23 cellular contexts compared by ENCODE assay signal in the genomic region with DNA sequence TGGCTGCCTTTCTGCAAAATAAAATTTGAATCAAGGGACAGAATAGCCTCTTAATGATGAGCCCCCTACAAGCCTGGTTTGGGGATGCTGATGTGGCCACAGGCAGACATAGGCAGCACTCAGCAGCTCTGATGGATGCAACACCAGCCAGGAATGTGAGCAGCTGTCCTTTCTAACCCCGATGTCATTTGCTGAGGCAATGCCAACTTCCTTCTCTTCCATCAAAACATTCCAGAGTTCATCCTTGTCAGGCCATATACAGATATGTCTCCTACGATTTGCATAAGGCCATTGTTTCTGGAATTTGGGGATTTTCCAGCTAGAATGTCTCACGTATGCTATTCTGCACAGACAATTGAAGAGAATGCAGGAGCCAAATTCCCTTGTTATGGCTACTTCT. TPM values are rescaled to one million over a fixed set of nuclear protein-coding genes. Genes with fewer than 3 reads are reported as not detected.
A peak's percentile ranks its signal among the peaks of the same experiment; 100 is the strongest.
DNase-seq lines count a peak whose midpoint lies in the region; ATAC-seq, FAIRE-seq and TF ChIP-seq lines count a peak whose summit lies in the region.
"Had no signal": no experiment of that assay in that cellular context is flagged by ENCODE, and none has a peak within 500 bp of the region (broad histone marks: within the 10 kb centered on the region; RNA-seq: fewer than 3 reads in every experiment).

No MANE protein-coding gene starts in this region.

- peaks cover 4% of the 10 kb centered on the region for H3K27me3 Mint-ChIP-seq in astrocyte (ENCODE audit: low read depth, unreplicated experiment)
- H3K27me3 Mint-ChIP-seq: activated CD4-positive, alpha-beta memory T cell treated with anti-CD3 and anti-CD28 coated beads, Interleukin-2, amount 10 ng/mL, durations not matched to agents 7 days and 5 days; effector memory CD8-positive, alpha-beta T cell had no signal

- DNase-seq in H7 (peak; percentile 15), astrocyte (ENCODE audit: low read depth) (peak; percentile 54), foreskin keratinocyte (peak; percentile 82 to 86), left colon (no peak), RWPE1 (ENCODE audit: low spot score) (no peak)
- no peak for DNase-seq in stimulated activated CD4-positive, alpha-beta T cell treated with anti-CD3 and anti-CD28 coated beads, Interleukin-12 subunit alpha, Interleukin-12 subunit beta, amount 100 ng/mL, for 4 hours
- no peak for DNase-seq in activated effector memory CD4-positive, alpha-beta T cell treated with anti-CD3 and anti-CD28 coated beads, Interleukin-2, amount 50 U/mL, for 16 hours
- DNase-seq: activated CD4-positive, alpha-beta memory T cell treated with anti-CD3 and anti-CD28 coated beads, Interleukin-2, amount 10 ng/mL, durations not matched to agents 7 days and 5 days; activated T-cell treated with anti-CD3 and anti-CD28 coated beads, Interleukin-2, amount 50 U/mL, for 72 hours; central memory CD4-positive, alpha-beta T cell; effector memory CD8-positive, alpha-beta T cell; H9; NCI-H1436; NCI-H2227 treated with DMSO at 0.1 percent for 48 hours; stimulated activated CD4-positive, alpha-beta T cell treated with anti-CD3 and anti-CD28 coated beads, Interleukin-15, amount 100 ng/mL, for 24 hours; stimulated activated naive B cell treated with anti-CD40 and anti-IgM and Interleukin-4, amounts not matched to agents 10 μg/mL and 1 μg/mL and 100 μg/mL, for 72 hours; tibial artery; WERI-Rb-1 had no signal

- H3K4me3 ChIP-seq in H7 (ENCODE audit: insufficient read depth, low read depth, low read length) (no peak overlapping the region), astrocyte (ENCODE audit: insufficient read depth, low read depth, low read length) (no peak overlapping the region), skeletal muscle satellite cell (ENCODE audit: low read length) (no peak overlapping the region)
- H3K4me3 ChIP-seq: BLaER1 treated with 17β-estradiol and CSF1 and Interleukin-3, amounts not matched to agents 10 nM and 100 nM; tibial artery had no signal

- CTCF ChIA-PET in RWPE1 (lab: Yijun Ruan, JAX): no interaction called here

- POLR2A ChIA-PET in RWPE1 (lab: Yijun Ruan, JAX; ENCODE audit: low non-redundant PET): no interaction called here

- H3K9me3 Mint-ChIP-seq in astrocyte (ENCODE audit: unreplicated experiment): peaks cover 6% of the 10 kb centered on the region
- H3K9me3 Mint-ChIP-seq: H9, neural crest cell had no signal

- H3K9ac ChIP-seq in astrocyte (ENCODE audit: low read length) (no peak overlapping the region), skeletal muscle satellite cell (ENCODE audit: low read depth, low read length) (peak overlapping the region; percentile 48)
- H3K9ac ChIP-seq: BLaER1 treated with 17β-estradiol and CSF1 and Interleukin-3, amounts not matched to agents 10 nM and 100 nM had no signal

- H2AFZ ChIP-seq in astrocyte (ENCODE audit: low read depth, low read length): peak overlapping the region; percentile 40

- H3K4me3 Mint-ChIP-seq in astrocyte (ENCODE audit: unreplicated experiment): no peak overlapping the region
- H3K4me3 Mint-ChIP-seq: activated CD4-positive, alpha-beta memory T cell treated with anti-CD3 and anti-CD28 coated beads, Interleukin-2, amount 10 ng/mL, durations not matched to agents 7 days and 5 days; activated T-cell treated with anti-CD3 and anti-CD28 coated beads, Interleukin-2, amount 50 U/mL, for 72 hours; effector memory CD8-positive, alpha-beta T cell; H9; neural crest cell; stimulated activated naive B cell treated with anti-CD40 and anti-IgM and Interleukin-4, amounts not matched to agents 10 μg/mL and 1 μg/mL and 100 μg/mL, for 72 hours; T-helper 1 cell treated with Interleukin-12 subunit alpha and Interleukin-12 subunit beta and Interleukin-4 antibody, amounts not matched to agents 30 μg/mL and 1 μg/mL, for 36 hours had no signal

- peak overlapping the region; percentile 68 for H3K27ac Mint-ChIP-seq in astrocyte (ENCODE audit: unreplicated experiment)
- H3K27ac Mint-ChIP-seq: activated CD4-positive, alpha-beta memory T cell treated with anti-CD3 and anti-CD28 coated beads, Interleukin-2, amount 10 ng/mL, durations not matched to agents 7 days and 5 days; activated T-cell treated with anti-CD3 and anti-CD28 coated beads, Interleukin-2, amount 50 U/mL, for 72 hours; effector memory CD8-positive, alpha-beta T cell; H9; stimulated activated naive B cell treated with anti-CD40 and anti-IgM and Interleukin-4, amounts not matched to agents 10 μg/mL and 1 μg/mL and 100 μg/mL, for 72 hours; T-helper 1 cell treated with Interleukin-12 subunit alpha and Interleukin-12 subunit beta and Interleukin-4 antibody, amounts not matched to agents 30 μg/mL and 1 μg/mL, for 36 hours had no signal

- H3K36me3 Mint-ChIP-seq in astrocyte (ENCODE audit: low read depth, unreplicated experiment): no peaks in the 10 kb centered on the region
- H3K36me3 Mint-ChIP-seq: stimulated activated naive B cell treated with anti-CD40 and anti-IgM and Interleukin-4, amounts not matched to agents 10 μg/mL and 1 μg/mL and 100 μg/mL, for 72 hours had no signal

- H3K4me1 Mint-ChIP-seq in astrocyte (ENCODE audit: low read depth, unreplicated experiment): peaks cover 7% of the 10 kb centered on the region
- H3K4me1 Mint-ChIP-seq: activated CD4-positive, alpha-beta memory T cell treated with anti-CD3 and anti-CD28 coated beads, Interleukin-2, amount 10 ng/mL, durations not matched to agents 7 days and 5 days; H9; neural crest cell; stimulated activated naive B cell treated with anti-CD40 and anti-IgM and Interleukin-4, amounts not matched to agents 10 μg/mL and 1 μg/mL and 100 μg/mL, for 72 hours had no signal

- FAIRE-seq in astrocyte (lab: Jason Lieb, UNC): peak; percentile 83
- FAIRE-seq: GM18507 had no signal

- intact Hi-C loops in left colon (cut with DNase I, micrococcal nuclease): no loop called here

- TF ChIP-seq CTCF in astrocyte (IDR thresholded peaks at IDR 0.05; ENCODE audit: insufficient read depth, low read depth, low read length) (no peak), foreskin keratinocyte (conservative IDR thresholded peaks at IDR 0.05) (no peak), RWPE1 (conservative IDR thresholded peaks at IDR 0.05; ENCODE audit: low read depth) (no peak)

- H3K4me1 ChIP-seq in astrocyte (ENCODE audit: insufficient read depth, low read length) (peaks cover 9% of the 10 kb centered on the region), foreskin keratinocyte (peaks cover 17% of the 10 kb centered on the region), skeletal muscle satellite cell (ENCODE audit: control insufficient read depth, insufficient read depth, low read length) (peaks cover 13% of the 10 kb centered on the region)
- H3K4me1 ChIP-seq: BLaER1 treated with 17β-estradiol and CSF1 and Interleukin-3, amounts not matched to agents 10 nM and 100 nM; tibial artery had no signal

- no peaks in the 10 kb centered on the region for H4K20me1 ChIP-seq in astrocyte (ENCODE audit: insufficient read depth, low read length)
- H4K20me1 ChIP-seq: BLaER1 treated with 17β-estradiol and CSF1 and Interleukin-3, amounts not matched to agents 10 nM and 100 nM had no signal

- peak overlapping the region; percentile 26 for H3K27ac ChIP-seq in astrocyte (ENCODE audit: low read depth, low read length)
- H3K27ac ChIP-seq in foreskin keratinocyte: no peak overlapping the region
- no peak overlapping the region for H3K27ac ChIP-seq in RWPE1
- H3K27ac ChIP-seq: BLaER1 treated with 17β-estradiol and CSF1 and Interleukin-3, amounts not matched to agents 10 nM and 100 nM; tibial artery; WERI-Rb-1 had no signal

- ATAC-seq in foreskin keratinocyte (peak; percentile 79), left colon (no peak)
- ATAC-seq: activated T-cell treated with anti-CD3 and anti-CD28 coated beads, Interleukin-2, amount 50 U/mL, for 72 hours; effector memory CD8-positive, alpha-beta T cell; stimulated activated naive B cell treated with anti-CD40 and anti-IgM and Interleukin-4, amounts not matched to agents 10 μg/mL and 1 μg/mL and 100 μg/mL, for 72 hours had no signal

- peak overlapping the region; percentile 42 for H3K4me2 ChIP-seq in astrocyte (ENCODE audit: low read length)
- no peak overlapping the region for H3K4me2 ChIP-seq in skeletal muscle satellite cell (ENCODE audit: low read length)
- H3K4me2 ChIP-seq: BLaER1 treated with 17β-estradiol and CSF1 and Interleukin-3, amounts not matched to agents 10 nM and 100 nM had no signal

- H3K36me3 ChIP-seq in H7 (replicated peaks; ENCODE audit: control insufficient read depth, insufficient read depth, low read length) (no peaks in the 10 kb centered on the region), astrocyte (ENCODE audit: insufficient read depth, low read length) (no peaks in the 10 kb centered on the region), skeletal muscle satellite cell (ENCODE audit: insufficient read depth, low read length) (no peaks in the 10 kb centered on the region)
- H3K36me3 ChIP-seq: BLaER1 treated with 17β-estradiol and CSF1 and Interleukin-3, amounts not matched to agents 10 nM and 100 nM; tibial artery; WERI-Rb-1 had no signal

- no peaks in the 10 kb centered on the region for H3K27me3 ChIP-seq in H7 (ENCODE audit: control insufficient read depth, insufficient read depth, low read length)
- no peaks in the 10 kb centered on the region for H3K27me3 ChIP-seq in astrocyte (ENCODE audit: insufficient read depth, low read length)
- H3K27me3 ChIP-seq in foreskin keratinocyte: no peaks in the 10 kb centered on the region
- H3K27me3 ChIP-seq in skeletal muscle satellite cell (ENCODE audit: control insufficient read depth, insufficient read depth, low read length): no peaks in the 10 kb centered on the region
- H3K27me3 ChIP-seq: BLaER1 treated with 17β-estradiol and CSF1 and Interleukin-3, amounts not matched to agents 10 nM and 100 nM; tibial artery had no signal

- H3K9me3 ChIP-seq in astrocyte (ENCODE audit: insufficient read depth, low read depth, low read length) (no peaks in the 10 kb centered on the region), skeletal muscle satellite cell (replicated peaks; ENCODE audit: low read length) (no peaks in the 10 kb centered on the region)
- H3K9me3 ChIP-seq: BLaER1 treated with 17β-estradiol and CSF1 and Interleukin-3, amounts not matched to agents 10 nM and 100 nM; tibial artery had no signal

- H3K79me2 ChIP-seq in astrocyte (ENCODE audit: insufficient read depth, low read length): no peaks in the 10 kb centered on the region

RNA-seq across cellular contexts. Expression of a gene that starts 52.1 kb away (rescaled TPM):
- total RNA-seq in H7 (2014; rRNA removed; shearing (Covaris generic)): 0.22 and 0.24 TPM in 2 replicates
- total RNA-seq in astrocyte (1.4 and 2.8 TPM in 2 replicates), foreskin keratinocyte (0.07 TPM in 1 of 2 replicates, not detected in the other), left colon (10 to 100 TPM in 1 of 2 donors, 1 to 10 TPM in 1; 2.1 to 18.2 TPM)
- polyA plus RNA-seq in foreskin keratinocyte: under 0.01 TPM in 1 of 2 replicates, not detected in the other
- not detected in 2 replicates for total RNA-seq in skeletal muscle satellite cell (2012; rRNA removed)
- total RNA-seq: activated CD4-positive, alpha-beta memory T cell treated with anti-CD3 and anti-CD28 coated beads, Interleukin-2, amount 10 ng/mL, durations not matched to agents 7 days and 5 days; activated T-cell treated with anti-CD3 and anti-CD28 coated beads, Interleukin-2, amount 50 U/mL, for 72 hours had no signal

Comparison
In these comparisons a context has a peak if more than half of its experiments do, and no peak if none do; other contexts are left out.
1. DNase-seq: peak in H7 (single experiment), astrocyte (single experiment) and foreskin keratinocyte (2 of 2); none in stimulated activated CD4-positive, alpha-beta T cell treated with anti-CD3 and anti-CD28 coated beads, Interleukin-12 subunit alpha, Interleukin-12 subunit beta, amount 100 ng/mL, for 4 hours (single experiment), activated effector memory CD4-positive, alpha-beta T cell treated with anti-CD3 and anti-CD28 coated beads, Interleukin-2, amount 50 U/mL, for 16 hours (single experiment), left colon (0 of 2) and RWPE1 (single experiment).